7 cellular contexts compared by ENCODE assay signal in the genomic region with DNA sequence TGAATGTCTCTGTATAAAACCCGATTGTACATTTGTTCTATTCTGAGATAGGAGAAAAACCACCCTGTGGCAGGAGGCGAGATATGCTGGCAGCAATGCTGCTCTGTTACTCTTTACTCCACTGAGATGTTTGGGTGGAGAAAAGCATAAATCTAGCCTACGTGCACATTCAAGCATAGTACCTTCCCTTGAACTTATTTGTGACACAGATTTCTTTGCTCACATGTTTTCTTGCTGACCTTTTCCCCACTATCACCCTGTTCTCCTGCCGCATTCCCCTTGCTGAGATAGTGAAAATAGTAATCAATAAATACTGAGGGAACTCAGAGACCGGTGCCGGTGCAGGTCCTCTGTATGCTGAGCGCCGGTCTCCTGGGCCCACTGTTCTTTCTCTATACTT. TPM values are rescaled to one million over a fixed set of nuclear protein-coding genes. Genes with fewer than 3 reads are reported as not detected.
DNase-seq lines count a peak whose midpoint lies in the region; ATAC-seq, FAIRE-seq and TF ChIP-seq lines count a peak whose summit lies in the region.
"Not testable (repeated sequence)": the region's sequence is repeated elsewhere in the genome, so short reads cannot be mapped to it uniquely, and the experiment has no call there.

No MANE protein-coding gene starts in this region.

- peaks cover 16% of the 10 kb centered on the region for H4K20me1 ChIP-seq in Loucy (ENCODE audit: insufficient read depth, low read length, poor library complexity, severe bottlenecking)
- H4K20me1 ChIP-seq in PC-3 (ENCODE audit: low read length); HepG2 (ENCODE audit: insufficient read depth, low read length): not testable (repeated sequence)

- H3K79me2 ChIP-seq in Loucy (ENCODE audit: insufficient read depth, low read length) (peaks cover 37% of the 10 kb centered on the region), PC-3 (ENCODE audit: low read length) (peaks cover 71% of the 10 kb centered on the region), HepG2 (ENCODE audit: insufficient read depth, low read length) (peaks cover 62% of the 10 kb centered on the region)

- not testable (repeated sequence) for H3K9me3 ChIP-seq in Loucy (ENCODE audit: insufficient read depth, low read depth, low read length); PC-3 (ENCODE audit: low read length); heart left ventricle; HepG2 (ENCODE audit: low read length)

- TF ChIP-seq CTCF in Calu3 (IDR thresholded peaks at IDR 0.05; ENCODE audit: unreplicated experiment); Loucy (conservative IDR thresholded peaks at IDR 0.05; ENCODE audit: low read length); PC-3 (conservative IDR thresholded peaks at IDR 0.05; ENCODE audit: low read depth, low read length); heart left ventricle (IDR thresholded peaks at IDR 0.05); HepG2 (CRISPR knock-in tag; IDR thresholded peaks at IDR 0.05); progenitor cell of endocrine pancreas (IDR thresholded peaks at IDR 0.05; ENCODE audit: unreplicated experiment): not testable (repeated sequence)

- not testable (repeated sequence) for H3K9me2 ChIP-seq in Loucy (replicated peaks; ENCODE audit: low read depth, low read length); PC-3 (replicated peaks; ENCODE audit: low read length)

- FAIRE-seq in HepG2 (lab: Jason Lieb, UNC) = not testable (repeated sequence)

- H3K27me3 ChIP-seq in Loucy (ENCODE audit: insufficient read depth, low read length, poor library complexity, severe bottlenecking); PC-3 (ENCODE audit: low read length); HepG2 (ENCODE audit: control insufficient read depth in 1 of 2, insufficient read depth in 2 of 2, low read length in 2 of 2): not testable (repeated sequence)
- H3K27me3 ChIP-seq in heart left ventricle = peaks cover 0 to 15% (median 0%) of the 10 kb centered on the region in 9 donors

- H3K36me3 Mint-ChIP-seq in Calu3 (ENCODE audit: insufficient read depth, unreplicated experiment) = peaks cover 23% of the 10 kb centered on the region
- not testable (repeated sequence) for H3K36me3 Mint-ChIP-seq in activated naive CD4-positive, alpha-beta T cell treated with anti-CD3 and anti-CD28 coated beads for 36 hours (ENCODE audit: low read depth); progenitor cell of endocrine pancreas (ENCODE audit: insufficient read depth)

- not testable (repeated sequence) for DNase-seq in Calu3; PC-3; activated naive CD4-positive, alpha-beta T cell treated with anti-CD3 and anti-CD28 coated beads for 36 hours; heart left ventricle; progenitor cell of endocrine pancreas (ENCODE audit: low spot score, unreplicated experiment)
- peak; percentile 1 for DNase-seq in HepG2 (ENCODE audit: low spot score)

- intact Hi-C loops in Calu3 (cut with micrococcal nuclease; ENCODE audit: unreplicated experiment) = loop anchor here (10.0 kb wide), 1 partner anchor 586 kb away; no protein-coding TSS in a partner anchor
- intact Hi-C loops in PC-3 (cut with micrococcal nuclease); activated naive CD4-positive, alpha-beta T cell treated with anti-CD3 and anti-CD28 coated beads for 36 hours (cut with micrococcal nuclease); HepG2 (cut with micrococcal nuclease; ENCODE audit: unreplicated experiment): not testable (repeated sequence)
- intact Hi-C loops in heart left ventricle (cut with DNase I) = loop anchor here in 1 of 10 donors (10.0 kb wide), 1 partner anchor 576 kb away; no protein-coding TSS in a partner anchor

- not testable (repeated sequence) for TF ChIP-seq EP300 in HepG2 (IDR thresholded peaks at IDR 0.05; ENCODE audit: low read depth in 2 of 2, low read length in 2 of 2); HepG2 (CRISPR knock-in tag; IDR thresholded peaks at IDR 0.05; ENCODE audit: borderline replicate concordance)

- 36 to 65% (median 52%) methylated on average over 8 of the region's 8 CpGs for WGBS in heart left ventricle, 4 donors
- 2% methylated on average over 8 of the region's 8 CpGs for WGBS in HepG2 (ENCODE audit: low lambda C conversion rate)

- in situ Hi-C loops in HepG2 (cut with HindIII; ENCODE audit: extremely low pct_ligation_motif_present, low pct_unique_long_range_greater_than_20kb) = not testable (repeated sequence)

- H3K36me3 ChIP-seq in Loucy (ENCODE audit: insufficient read depth, low read length); PC-3 (ENCODE audit: low read depth, low read length); heart left ventricle; HepG2 (replicated peaks in 1 of 2; ENCODE audit: control insufficient read depth in 1 of 2, insufficient read depth in 2 of 2, low read length in 2 of 2): not testable (repeated sequence)

- not testable (repeated sequence) for BruUV-seq in Calu3 (replicated peaks; lab: Mats Ljungman, UMichigan); PC-3 (replicated peaks; lab: Mats Ljungman, UMichigan); HepG2 (replicated peaks; lab: Mats Ljungman, UMichigan)

- H3K4me2 ChIP-seq in Loucy (ENCODE audit: low read depth, low read length, poor library complexity, severe bottlenecking) (peak overlapping the region; percentile 86), PC-3 (ENCODE audit: low read length) (peak overlapping the region; percentile 93; the same call in 1 of the 2 replicates), HepG2 (ENCODE audit: low read depth, low read length) (peak overlapping the region; percentile 77)

- H2AFZ ChIP-seq in Loucy (ENCODE audit: low read length); PC-3 (ENCODE audit: low read length); HepG2 (ENCODE audit: low read length): not testable (repeated sequence)

- ATAC-seq in PC-3, heart left ventricle, HepG2: not testable (repeated sequence)

- CTCF ChIA-PET in Calu3 (lab: Charles Lee) = interaction anchor here (1.3 kb wide), 1 partner anchor 15 kb away, joined by 3 read pairs; no protein-coding TSS in a partner anchor
- CTCF ChIA-PET in PC-3 (lab: Charles Lee); activated naive CD4-positive, alpha-beta T cell treated with anti-CD3 and anti-CD28 coated beads for 36 hours (lab: Charles Lee); HepG2 (lab: Yijun Ruan, JAX; ENCODE audit: low intra/inter-chr PET ratio, low total read pairs): not testable (repeated sequence)

- not testable (repeated sequence) for H3K9me3 Mint-ChIP-seq in Calu3 (ENCODE audit: low read depth, unreplicated experiment); activated naive CD4-positive, alpha-beta T cell treated with anti-CD3 and anti-CD28 coated beads for 36 hours; progenitor cell of endocrine pancreas (ENCODE audit: low read depth)

- H3K4me3 Mint-ChIP-seq in Calu3 (ENCODE audit: low read depth, unreplicated experiment) = peak overlapping the region; percentile 64
- not testable (repeated sequence) for H3K4me3 Mint-ChIP-seq in activated naive CD4-positive, alpha-beta T cell treated with anti-CD3 and anti-CD28 coated beads for 36 hours
- peak overlapping the region; percentile 53 for H3K4me3 Mint-ChIP-seq in progenitor cell of endocrine pancreas (ENCODE audit: low read depth)

- peaks cover 32% of the 10 kb centered on the region for H3K4me1 Mint-ChIP-seq in Calu3 (ENCODE audit: low read depth, unreplicated experiment)
- H3K4me1 Mint-ChIP-seq in activated naive CD4-positive, alpha-beta T cell treated with anti-CD3 and anti-CD28 coated beads for 36 hours (ENCODE audit: low read depth) = not testable (repeated sequence)
- peaks cover 20% of the 10 kb centered on the region for H3K4me1 Mint-ChIP-seq in progenitor cell of endocrine pancreas (ENCODE audit: low read depth)

- not testable (repeated sequence) for H3F3A ChIP-seq in Loucy (ENCODE audit: low read depth); PC-3 (ENCODE audit: low read length, unreplicated experiment)

- POLR2A ChIA-PET in PC-3 (lab: Charles Lee; ENCODE audit: unreplicated experiment); HepG2 (lab: Yijun Ruan, JAX): not testable (repeated sequence)

- not testable (repeated sequence) for TF ChIP-seq RAD21 in HepG2 (CRISPR knock-in tag; IDR thresholded peaks at IDR 0.05)

- peak overlapping the region; percentile 90 for H3K4me3 ChIP-seq in Loucy (ENCODE audit: low read length, poor library complexity, severe bottlenecking)
- H3K4me3 ChIP-seq in PC-3 (ENCODE audit: low read length) = not testable (repeated sequence)
- H3K4me3 ChIP-seq in heart left ventricle = peak overlapping the region in 1 of 12 donors; percentile 7
- H3K4me3 ChIP-seq in HepG2 (replicated peaks in 1 of 3; ENCODE audit: insufficient read depth in 1 of 3, low read depth in 2 of 3, low read length in 3 of 3) = peak overlapping the region; percentile 38 to 80 (median 75); a peak in 4 of 6 replicates

- not testable (repeated sequence) for H3K27me3 Mint-ChIP-seq in Calu3 (ENCODE audit: unreplicated experiment); activated naive CD4-positive, alpha-beta T cell treated with anti-CD3 and anti-CD28 coated beads for 36 hours (ENCODE audit: low read depth); progenitor cell of endocrine pancreas

- not testable (repeated sequence) for H3K9ac ChIP-seq in Loucy (ENCODE audit: low read depth, low read length, poor library complexity, severe bottlenecking); PC-3 (ENCODE audit: low read length)
- H3K9ac ChIP-seq in HepG2 (ENCODE audit: insufficient read depth, low read depth, low read length) = peak overlapping the region; percentile 15; the same call in 1 of the 2 replicates

- H3K27ac Mint-ChIP-seq in Calu3 (ENCODE audit: unreplicated experiment) (peak overlapping the region; percentile 54), progenitor cell of endocrine pancreas (peak overlapping the region; percentile 82)
- H3K27ac Mint-ChIP-seq in activated naive CD4-positive, alpha-beta T cell treated with anti-CD3 and anti-CD28 coated beads for 36 hours = peak overlapping the region; percentile 12

- peak in 1 of 2 donors; percentile 11 for TF ChIP-seq POLR2A in heart left ventricle (IDR thresholded peaks at IDR 0.05)
- TF ChIP-seq POLR2A in HepG2 (IDR thresholded peaks at IDR 0.05; ENCODE audit: insufficient read depth in 1 of 2, low read depth in 2 of 2, low read length in 2 of 2) = not testable (repeated sequence)

- H3K27ac ChIP-seq in PC-3 (ENCODE audit: low read length) = not testable (repeated sequence)
- H3K27ac ChIP-seq in heart left ventricle = peak overlapping the region in 11 of 12 donors; percentile 18 to 69 (median 42)
- H3K27ac ChIP-seq in HepG2 (ENCODE audit: extremely low read length, insufficient read depth, low read length) = peak overlapping the region; percentile 68

- H3K4me1 ChIP-seq in Loucy (ENCODE audit: insufficient read depth, low read length, poor library complexity, severe bottlenecking) (peaks cover 16% of the 10 kb centered on the region), PC-3 (ENCODE audit: insufficient read depth, low read length) (peaks cover 18% of the 10 kb centered on the region), heart left ventricle (peaks cover 0 to 13% (median under 1%) of the 10 kb centered on the region in 12 donors), HepG2 (ENCODE audit: insufficient read depth, low read length) (peaks cover 24% of the 10 kb centered on the region)

RNA-seq across cellular contexts. Expression of gene PHKA2, which starts 3.5 kb away (rescaled TPM):
- total RNA-seq in Calu3 (2022) (44.7 and 47.6 TPM in 2 replicates), PC-3 (2014; rRNA removed) (24.6 and 35.5 TPM in 2 replicates), heart left ventricle (10 to 100 TPM; 17.1 to 45.7 (median 26.9) TPM), HepG2 (2016; rRNA removed; fragmentation: Illumina TruSeq; extraction: Trizol) (15.4 and 20.5 TPM in 2 replicates), progenitor cell of endocrine pancreas (65.9 and 71.6 TPM in 2 replicates)
- 10 to 100 TPM; 19.8 to 20.7 TPM for total RNA-seq in activated naive CD4-positive, alpha-beta T cell treated with anti-CD3 and anti-CD28 coated beads for 36 hours
- polyA plus RNA-seq in heart left ventricle (10 to 100 TPM; 13.8 to 27.5 TPM), HepG2 (2011; rRNA removed) (273 and 366 TPM in 2 replicates)
- total RNA-seq in HepG2 (2016; cell fraction: cytosol; rRNA removed; fragmentation: Illumina TruSeq; extraction: Trizol; ENCODE audit: low read depth) = 3.6 and 3.8 TPM in 2 replicates
- total RNA-seq in HepG2 (2016; cell fraction: insoluble cytoplasmic fraction; rRNA removed; fragmentation: Illumina TruSeq; extraction: Trizol) = 15.1 and 20.1 TPM in 2 replicates
- total RNA-seq in HepG2 (2016; cell fraction: membrane; rRNA removed; fragmentation: Illumina TruSeq; extraction: Trizol) = 5.7 and 6.3 TPM in 2 replicates
- total RNA-seq in HepG2 (2016; cell fraction: nucleus; rRNA removed; fragmentation: Illumina TruSeq; extraction: Trizol) = 38.1 and 39.0 TPM in 2 replicates
- 63.5 and 79.6 TPM in 2 replicates for polyA plus RNA-seq in HepG2 (2011; cell fraction: cytosol; rRNA removed)
- polyA plus RNA-seq in HepG2 (2011; cell fraction: nucleus; rRNA removed) = 2,242 and 2,679 TPM in 2 replicates
- 163 and 167 TPM in 2 replicates for polyA plus RNA-seq in HepG2 (2012)
- polyA plus RNA-seq in HepG2 (2016; cell fraction: cytosol; fragmentation: Illumina TruSeq; extraction: Trizol; ENCODE audit: low read depth) = 1.6 and 1.7 TPM in 2 replicates
- 15.4 and 16.9 TPM in 2 replicates for polyA plus RNA-seq in HepG2 (2016; cell fraction: insoluble cytoplasmic fraction; fragmentation: Illumina TruSeq; extraction: Trizol; ENCODE audit: low read depth)
- polyA plus RNA-seq in HepG2 (2016; cell fraction: membrane; fragmentation: Illumina TruSeq; extraction: Trizol; ENCODE audit: low read depth) = 3.7 and 4.0 TPM in 2 replicates
- polyA plus RNA-seq in HepG2 (2016; cell fraction: nucleus; fragmentation: Illumina TruSeq; extraction: Trizol; ENCODE audit: insufficient read depth, low read depth) = 129 and 139 TPM in 2 replicates
- 50.1 and 194 TPM in 2 replicates for polyA minus RNA-seq in HepG2 (2011; rRNA and poly(A)+ RNA removed; ENCODE audit: low replicate concordance)
- polyA minus RNA-seq in HepG2 (2011; cell fraction: cytosol; rRNA and poly(A)+ RNA removed) = 45.9 and 57.7 TPM in 2 replicates
- 560 and 596 TPM in 2 replicates for polyA minus RNA-seq in HepG2 (2011; cell fraction: nucleus; rRNA and poly(A)+ RNA removed)

Comparison
In these comparisons a context has a peak if more than half of its experiments do, and no peak if none do; other contexts are left out.
1. H3K27ac Mint-ChIP-seq: peak in every context shown above with its lines; median percentile 82 in progenitor cell of endocrine pancreas; 54 in Calu3; 12 in activated naive CD4-positive, alpha-beta T cell treated with anti-CD3 and anti-CD28 coated beads for 36 hours.